8 cellular contexts compared by ENCODE assay signal in the genomic region with DNA sequence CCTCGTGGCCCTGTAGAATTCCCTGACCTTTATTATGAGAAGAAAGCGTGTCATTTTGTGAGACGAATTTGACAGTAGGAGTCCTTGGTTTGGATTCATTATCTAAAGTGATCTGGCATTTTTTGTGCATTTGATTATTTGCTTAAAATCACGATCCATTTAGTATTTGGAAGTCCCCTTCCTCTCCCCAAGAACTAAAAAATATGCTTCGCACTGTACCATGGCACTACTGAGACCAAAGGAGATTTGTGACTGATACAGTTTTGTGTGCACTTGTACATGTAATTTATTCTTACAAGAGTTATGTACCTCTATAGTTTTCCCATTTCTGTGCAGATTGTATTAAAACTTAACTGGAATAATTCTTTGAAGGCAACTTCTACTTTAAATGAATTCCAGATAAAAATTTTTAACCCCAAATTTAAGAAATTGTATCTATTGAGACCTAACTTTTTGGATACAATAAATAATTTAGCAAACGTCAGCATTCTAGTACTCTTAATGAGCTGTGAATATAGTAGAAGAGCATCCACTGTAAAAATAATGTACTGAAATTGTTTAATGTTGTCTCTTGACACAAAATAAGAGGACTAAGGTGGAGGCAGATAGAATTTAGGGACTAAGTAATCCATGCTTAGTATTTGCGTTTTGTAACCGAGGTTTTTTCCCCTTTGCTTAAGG. TPM values are rescaled to one million over a fixed set of nuclear protein-coding genes. Genes with fewer than 3 reads are reported as not detected.
DNase-seq lines count a peak whose midpoint lies in the region; ATAC-seq, FAIRE-seq and TF ChIP-seq lines count a peak whose summit lies in the region.

No MANE protein-coding gene starts in this region.

- FAIRE-seq in K562 (lab: Jason Lieb, UNC) = no peak

- peak overlapping the region in 1 of 2 experiments; percentile 73; a peak in 2 of 4 replicates for H3K9ac ChIP-seq in K562 (ENCODE audit: insufficient read depth in 1 of 2, low read depth in 2 of 2, low read length in 2 of 2)

- TF ChIP-seq EP300 in K562 (IDR thresholded peaks at IDR 0.05; ENCODE audit: low read length) = no peak

- CTCF ChIA-PET in K562 (lab: Yijun Ruan, JAX; ENCODE audit: low intra/inter-chr PET ratio) = no interaction called here

- DNase-seq in stimulated activated naive CD8-positive, alpha-beta T cell treated with anti-CD3 and anti-CD28 coated beads, Interleukin-15, Interleukin-2, amounts not matched to agents 100 U/mL and 50 U/mL, for 24 hours = no peak
- DNase-seq in K562 (ENCODE audit: extremely low read depth in 1 of 4, low spot score in 3 of 4) = no peak
- no peak for DNase-seq in mesothelial cell of epicardium (ENCODE audit: low spot score in 2 of 2, unreplicated experiment in 2 of 2)
- no peak for DNase-seq in NCI-H345 treated with DMSO at 0.1 percent for 48 hours (lab: John Stamatoyannopoulos, UW; ENCODE audit: unreplicated experiment)
- DNase-seq in GF-D8 (lab: John Stamatoyannopoulos, UW) = no peak

- peak overlapping the region; percentile 83 for H3K4me3 ChIP-seq in K562

- H3K27me3 ChIP-seq in K562 (ENCODE audit: control insufficient read depth in 2 of 2, insufficient read depth in 2 of 2, low read length in 2 of 2) = no peaks in the 10 kb centered on the region

- 0 out of 2 replicates have a peak, but pooled peaks cover 5% of the 10 kb centered on the region for H4K20me1 ChIP-seq in K562 (replicated peaks; ENCODE audit: control insufficient read depth, insufficient read depth, low read length)

- H3K9me3 Mint-ChIP-seq in stimulated activated naive CD8-positive, alpha-beta T cell treated with anti-CD3 and anti-CD28 coated beads, Interleukin-15, Interleukin-2, amounts not matched to agents 100 ng/mL and 50 ng/mL, for 24 hours = no peaks in the 10 kb centered on the region
- no peaks in the 10 kb centered on the region for H3K9me3 Mint-ChIP-seq in mesothelial cell of epicardium

- peaks cover 66% of the 10 kb centered on the region for H3K79me2 ChIP-seq in K562 (ENCODE audit: control insufficient read depth, insufficient read depth, low read length)

- no peaks in the 10 kb centered on the region for H3K27me3 Mint-ChIP-seq in stimulated activated naive CD8-positive, alpha-beta T cell treated with anti-CD3 and anti-CD28 coated beads, Interleukin-15, Interleukin-2, amounts not matched to agents 100 ng/mL and 50 ng/mL, for 24 hours
- H3K27me3 Mint-ChIP-seq in mesothelial cell of epicardium (ENCODE audit: low read depth) = no peaks in the 10 kb centered on the region

- in situ Hi-C loops in K562 (cut with MboI) = no loop called here

- H3K9me3 ChIP-seq in K562 (replicated peaks; ENCODE audit: control insufficient read depth, insufficient read depth, low read depth, low read length) = no peaks in the 10 kb centered on the region

- TF ChIP-seq CTCF in K562 (IDR thresholded peaks at IDR 0.05 in 2 of 3, conservative IDR thresholded peaks at IDR 0.05 in 1 of 3; ENCODE audit: insufficient read depth in 2 of 3, low read depth in 1 of 3, low read length in 3 of 3) (no peak), mesothelial cell of epicardium (IDR thresholded peaks at IDR 0.05; ENCODE audit: unreplicated experiment) (no peak)

- TF ChIP-seq RAD21 in K562 (CRISPR knock-in tag; conservative IDR thresholded peaks at IDR 0.05 in 1 of 2, IDR thresholded peaks at IDR 0.05 in 1 of 2) = no peak

- no peaks in the 10 kb centered on the region for H3K9me1 ChIP-seq in K562 (ENCODE audit: control insufficient read depth, insufficient read depth, low read length)

- POLR2A ChIA-PET in K562 (lab: Yijun Ruan, JAX) = interaction anchor here (0.7 to 2.5 kb wide), 2 partner anchors 10 to 693 kb away, joined by 3 to 5 read pairs; no protein-coding TSS in a partner anchor

- TF ChIP-seq POLR2A in K562 (conservative IDR thresholded peaks at IDR 0.05) = no peak

- WGBS in K562 (ENCODE audit: insufficient coverage, low coverage, missing lambda C conversion rate) = 3% methylated on average over 8 of the region's 8 CpGs

- intact Hi-C loops in K562 (cut with micrococcal nuclease) = loop anchor here (5.0 kb wide), 1 partner anchor 90 kb away; the partner anchor contains the start of gene SETD9

- H3K36me3 Mint-ChIP-seq in stimulated activated naive CD8-positive, alpha-beta T cell treated with anti-CD3 and anti-CD28 coated beads, Interleukin-15, Interleukin-2, amounts not matched to agents 100 ng/mL and 50 ng/mL, for 24 hours (ENCODE audit: low read depth) = peaks cover 11% of the 10 kb centered on the region
- peaks cover 2% of the 10 kb centered on the region for H3K36me3 Mint-ChIP-seq in mesothelial cell of epicardium

- TSS peak; percentile 41 for BruUV-seq in K562 (replicated peaks; lab: Mats Ljungman, UMichigan)

- H3K27ac Mint-ChIP-seq in stimulated activated naive CD8-positive, alpha-beta T cell treated with anti-CD3 and anti-CD28 coated beads, Interleukin-15, Interleukin-2, amounts not matched to agents 100 ng/mL and 50 ng/mL, for 24 hours = peak overlapping the region; percentile 95
- peak overlapping the region; percentile 77 for H3K27ac Mint-ChIP-seq in mesothelial cell of epicardium

- peak overlapping the region; percentile 86; the same call in 2 of the 3 replicates for H3K27ac ChIP-seq in K562 (ENCODE audit: extremely low read depth, low read depth, low read length)

- H2AFZ ChIP-seq in K562 (ENCODE audit: low read depth, low read length) = 0 out of 2 replicates have a peak overlapping the region, but pooled peaks have one; percentile 81

- H3K4me3 Mint-ChIP-seq in stimulated activated naive CD8-positive, alpha-beta T cell treated with anti-CD3 and anti-CD28 coated beads, Interleukin-15, Interleukin-2, amounts not matched to agents 100 ng/mL and 50 ng/mL, for 24 hours = peak overlapping the region; percentile 93
- H3K4me3 Mint-ChIP-seq in mesothelial cell of epicardium = peak overlapping the region; percentile 76

- peaks cover 21 to 25% of the 10 kb centered on the region in 2 experiments for H3K4me1 ChIP-seq in K562 (replicated peaks in 1 of 2; ENCODE audit: control insufficient read depth in 2 of 2, insufficient read depth in 2 of 2, low read length in 2 of 2)

- peaks cover 5% of the 10 kb centered on the region; the same call in 1 of the 3 replicates for H3K36me3 ChIP-seq in K562 (ENCODE audit: control insufficient read depth, insufficient read depth, low read length)

- peaks cover 57% of the 10 kb centered on the region for H3K4me1 Mint-ChIP-seq in stimulated activated naive CD8-positive, alpha-beta T cell treated with anti-CD3 and anti-CD28 coated beads, Interleukin-15, Interleukin-2, amounts not matched to agents 100 ng/mL and 50 ng/mL, for 24 hours (ENCODE audit: low read depth)
- peaks cover 52% of the 10 kb centered on the region for H3K4me1 Mint-ChIP-seq in mesothelial cell of epicardium

- peak overlapping the region; percentile 83 for H3K4me2 ChIP-seq in K562 (ENCODE audit: insufficient read depth, low read length)

- ATAC-seq in stimulated activated naive CD8-positive, alpha-beta T cell treated with anti-CD3 and anti-CD28 coated beads, Interleukin-15, Interleukin-2, amounts not matched to agents 100 U/mL and 50 U/mL, for 24 hours = no peak
- ATAC-seq in K562 (no peak), HG02642 (IDR thresholded peaks at IDR 0.05; ENCODE audit: poor library complexity, unreplicated experiment) (no peak), GM19452 (IDR thresholded peaks at IDR 0.05; ENCODE audit: unreplicated experiment) (no peak)

TF ChIP-seq in K562, 482 proteins besides CTCF, POLR2A, EP300 and RAD21 (continues in another document):
- TF ChIP-seq, protein P1, sequence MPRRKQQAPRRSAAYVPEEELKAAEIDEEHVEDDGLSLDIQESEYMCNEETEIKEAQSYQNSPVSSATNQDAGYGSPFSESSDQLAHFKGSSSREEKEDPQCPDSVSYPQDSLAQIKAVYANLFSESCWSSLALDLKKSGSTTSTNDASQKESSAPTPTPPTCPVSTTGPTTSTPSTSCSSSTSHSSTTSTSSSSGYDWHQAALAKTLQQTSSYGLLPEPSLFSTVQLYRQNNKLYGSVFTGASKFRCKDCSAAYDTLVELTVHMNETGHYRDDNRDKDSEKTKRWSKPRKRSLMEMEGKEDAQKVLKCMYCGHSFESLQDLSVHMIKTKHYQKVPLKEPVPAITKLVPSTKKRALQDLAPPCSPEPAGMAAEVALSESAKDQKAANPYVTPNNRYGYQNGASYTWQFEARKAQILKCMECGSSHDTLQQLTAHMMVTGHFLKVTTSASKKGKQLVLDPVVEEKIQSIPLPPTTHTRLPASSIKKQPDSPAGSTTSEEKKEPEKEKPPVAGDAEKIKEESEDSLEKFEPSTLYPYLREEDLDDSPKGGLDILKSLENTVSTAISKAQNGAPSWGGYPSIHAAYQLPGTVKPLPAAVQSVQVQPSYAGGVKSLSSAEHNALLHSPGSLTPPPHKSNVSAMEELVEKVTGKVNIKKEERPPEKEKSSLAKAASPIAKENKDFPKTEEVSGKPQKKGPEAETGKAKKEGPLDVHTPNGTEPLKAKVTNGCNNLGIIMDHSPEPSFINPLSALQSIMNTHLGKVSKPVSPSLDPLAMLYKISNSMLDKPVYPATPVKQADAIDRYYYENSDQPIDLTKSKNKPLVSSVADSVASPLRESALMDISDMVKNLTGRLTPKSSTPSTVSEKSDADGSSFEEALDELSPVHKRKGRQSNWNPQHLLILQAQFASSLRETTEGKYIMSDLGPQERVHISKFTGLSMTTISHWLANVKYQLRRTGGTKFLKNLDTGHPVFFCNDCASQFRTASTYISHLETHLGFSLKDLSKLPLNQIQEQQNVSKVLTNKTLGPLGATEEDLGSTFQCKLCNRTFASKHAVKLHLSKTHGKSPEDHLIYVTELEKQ (CRISPR knock-in tag; IDR thresholded peaks at IDR 0.05) = no peak
- TF ChIP-seq ZNF316 (IDR thresholded peaks at IDR 0.05) = peak; percentile 96

RNA-seq across cellular contexts. Expression of gene MAP3K1, which starts 2.1 kb away (rescaled TPM):
- total RNA-seq in K562 (2011; cell fraction: chromatin; rRNA removed; ENCODE audit: low replicate concordance) = 6.2 and 19.0 TPM in 2 replicates
- total RNA-seq in K562 (2011; cell fraction: nucleolus; rRNA removed) = 4.0 and 5.5 TPM in 2 replicates
- 8.2 and 9.7 TPM in 2 replicates for total RNA-seq in K562 (2011; cell fraction: nucleoplasm; rRNA removed)
- total RNA-seq in K562 (2014; rRNA removed) = 7.0 and 8.4 TPM in 2 replicates
- total RNA-seq in K562 (2014; rRNA removed; fragmentation: Illumina TruSeq; extraction: Trizol) = 13.7 and 14.7 TPM in 2 replicates
- 13.5 and 13.9 TPM in 2 replicates for total RNA-seq in K562 (2015; rRNA removed; fragmentation: Illumina TruSeq; extraction: Trizol)
- 9.9 and 10.7 TPM in 2 replicates for total RNA-seq in K562 (2021)
- polyA plus RNA-seq in K562 (2011; rRNA removed) = 9.7 and 11.1 TPM in 2 replicates
- 2.5 and 5.2 TPM in 2 replicates for polyA plus RNA-seq in K562 (2011; cell fraction: cytosol; rRNA removed)
- polyA plus RNA-seq in K562 (2011; cell fraction: nucleus; rRNA removed) = 8.4 and 11.7 TPM in 2 replicates
- 5.0 TPM in 2 replicates for polyA plus RNA-seq in K562 (2012)
- 6.7 and 7.5 TPM in 2 replicates for polyA plus RNA-seq in K562 (2014; fragmentation: Illumina TruSeq; extraction: Trizol)
- polyA plus RNA-seq in K562 (2014; fragmentation: Nextera tagmentation; extraction: Ambion mirVana) = 1 to 10 TPM; 3.9 to 6.9 TPM
- polyA plus RNA-seq in K562 (2014; rRNA removed) = 4.7 and 4.9 TPM in 2 replicates
- 31.1 and 33.0 TPM in 2 replicates for polyA minus RNA-seq in K562 (2011; rRNA and poly(A)+ RNA removed)
- polyA minus RNA-seq in K562 (2011; cell fraction: cytosol; rRNA and poly(A)+ RNA removed) = 9.0 and 11.6 TPM in 2 replicates
- 8.8 and 15.7 TPM in 2 replicates for polyA minus RNA-seq in K562 (2011; cell fraction: nucleus; rRNA and poly(A)+ RNA removed)
- 52.2 to 55.7 TPM (median 54.8 TPM) in 3 replicates for total RNA-seq in mesothelial cell of epicardium
